15 cellular contexts compared by ENCODE assay signal in genomic region chr21:31988492-31989285, GRCh38.
DNase-seq lines count a peak whose midpoint lies in the region; ATAC-seq and TF ChIP-seq lines count a peak whose summit lies in the region.
"Had no signal": no experiment of that assay in that cellular context is flagged by ENCODE, and none has a peak within 500 bp of the region (broad histone marks: within the 10 kb centered on the region; RNA-seq: fewer than 3 reads in every experiment).

No MANE protein-coding gene starts in this region.

- ATAC-seq in WTC11, result no peak

- POLR2A ChIA-PET in WTC11 (lab: Charles Lee) (interaction anchor here (0.6 kb wide), 1 partner anchor 195 kb away, joined by 3 read pairs; no protein-coding TSS in a partner anchor), HEK293T (lab: Yijun Ruan, JAX) (no interaction called here)

- H3K9ac ChIP-seq in GM23248, result no peak overlapping the region

- H3K27me3 ChIP-seq in GM23248 (replicated peaks; ENCODE audit: insufficient read depth) (no peaks in the 10 kb centered on the region), suprapubic skin (no peaks in the 10 kb centered on the region)

- H3K9me3 Mint-ChIP-seq in WTC11, result no peaks in the 10 kb centered on the region

- WGBS in GM23248 (ENCODE audit: low coverage in 1 of 2, low lambda C conversion rate in 2 of 2, missing lambda C conversion rate in 2 of 2), 2 experiments, result 50 to 63% methylated on average over 4 of the region's 4 CpGs
- WGBS in suprapubic skin, result 77% methylated on average over 4 of the region's 4 CpGs

- H3K4me1 ChIP-seq in GM23248 (ENCODE audit: insufficient read depth) (peaks cover 8% of the 10 kb centered on the region), suprapubic skin (peaks cover 13% of the 10 kb centered on the region)

- in situ Hi-C loops in GM23248 (cut with MboI), result no loop called here

- no peaks in the 10 kb centered on the region for H3K9me3 ChIP-seq in GM23248 (ENCODE audit: low read depth)
- no peaks in the 10 kb centered on the region for H3K9me3 ChIP-seq in suprapubic skin

- H3K79me2 ChIP-seq in GM23248 (ENCODE audit: insufficient read depth), result no peaks in the 10 kb centered on the region

- H3K27ac ChIP-seq in GM23248 (no peak overlapping the region), suprapubic skin (peak overlapping the region; percentile 71)
- H3K27ac ChIP-seq: SK-N-MC had no signal

- TF ChIP-seq POLR2A in suprapubic skin (IDR thresholded peaks at IDR 0.05), result no peak

- H3K27ac Mint-ChIP-seq in WTC11, result no peak overlapping the region

- no peaks in the 10 kb centered on the region for H3K27me3 Mint-ChIP-seq in WTC11 (ENCODE audit: low read depth)

- no peaks in the 10 kb centered on the region for H3K9me2 ChIP-seq in GM23248 (ENCODE audit: insufficient read depth)

- CTCF ChIA-PET in WTC11 (lab: Charles Lee), result interaction anchor here (0.6 to 1.3 kb wide), 3 partner anchors 108 to 221 kb away, joined by 3 to 4 read pairs (median 4); no protein-coding TSS in a partner anchor
- CTCF ChIA-PET in HEK293T (lab: Yijun Ruan, JAX), result no interaction called here

- H3K4me3 ChIP-seq in GM23248 (no peak overlapping the region), suprapubic skin (no peak overlapping the region)
- H3K4me3 ChIP-seq: SK-N-MC had no signal

- no peak for TF ChIP-seq CTCF in WTC11 (IDR thresholded peaks at IDR 0.05)
- TF ChIP-seq CTCF in suprapubic skin (IDR thresholded peaks at IDR 0.05), result no peak

- no peaks in the 10 kb centered on the region for H4K20me1 ChIP-seq in GM23248 (ENCODE audit: insufficient read depth)

- no peak overlapping the region for H2AFZ ChIP-seq in GM23248

- no peak for TF ChIP-seq EP300 in suprapubic skin (IDR thresholded peaks at IDR 0.05)

- H3K36me3 ChIP-seq in GM23248 (ENCODE audit: low read depth), result no peaks in the 10 kb centered on the region
- H3K36me3 ChIP-seq in suprapubic skin, result peaks cover 5% of the 10 kb centered on the region

- H3K4me3 Mint-ChIP-seq in WTC11, result no peak overlapping the region

- no peaks in the 10 kb centered on the region for H3K36me3 Mint-ChIP-seq in WTC11

- peaks cover 8% of the 10 kb centered on the region for H3K4me1 Mint-ChIP-seq in WTC11

- DNase-seq in GM23248, result peak; percentile 73
- DNase-seq in WTC11 (ENCODE audit: low spot score), result no peak
- DNase-seq in kidney tubule cell (ENCODE audit: low spot score), result peak; percentile 2
- no peak for DNase-seq in suprapubic skin (ENCODE audit: low spot score in 2 of 2)
- DNase-seq in anterior cingulate cortex (lab: John Stamatoyannopoulos, UW), result no peak
- no peak for DNase-seq in HEK293T (ENCODE audit: extremely low spot score)
- DNase-seq in ecto neural progenitor cell (ENCODE audit: low spot score), result no peak
- DNase-seq: C1 segment of cervical spinal cord, DMS 273 treated with DMSO at 0.1 percent for 48 hours, HCEC 1CT, NCI-H1092 treated with DMSO at 0.1 percent for 48 hours, NCI-H1694 treated with DMSO at 0.1 percent for 48 hours, NCI-H345, NCI-H69 had no signal

- no peaks in the 10 kb centered on the region for H3F3A ChIP-seq in GM23248 (ENCODE audit: insufficient read depth)

- H3K4me2 ChIP-seq in GM23248 (ENCODE audit: unreplicated experiment), result no peak overlapping the region

TF ChIP-seq in WTC11, 78 proteins besides CTCF, POLR2A, EP300 and RAD21:
- TF ChIP-seq ZBTB21 (CRISPR knock-in tag; IDR thresholded peaks at IDR 0.05; ENCODE audit: borderline replicate concordance) (no peak), MLX (CRISPR knock-in tag; IDR thresholded peaks at IDR 0.05) (no peak), SOX15 (CRISPR knock-in tag; IDR thresholded peaks at IDR 0.05) (no peak), ZNF512 (CRISPR knock-in tag; IDR thresholded peaks at IDR 0.05; ENCODE audit: borderline replicate concordance) (peak; percentile 58; the same call in 1 of the 2 replicates)

TF ChIP-seq in HEK293T, 16 proteins besides CTCF, POLR2A, EP300 and RAD21:
- TF ChIP-seq FOXA1 (IDR thresholded peaks at IDR 0.05), result no peak
- TF ChIP-seq SUZ12 (IDR thresholded peaks at IDR 0.05), result no peak
- TF ChIP-seq LEF1 (IDR thresholded peaks at IDR 0.05; ENCODE audit: borderline replicate concordance), result no peak
- no peak for TF ChIP-seq ELF4 (IDR thresholded peaks at IDR 0.05)
- TF ChIP-seq PKNOX1 (IDR thresholded peaks at IDR 0.05), result no peak
- no peak for TF ChIP-seq L3MBTL2 (conservative IDR thresholded peaks at IDR 0.05)
- TF ChIP-seq FOXM1 (IDR thresholded peaks at IDR 0.05; ENCODE audit: borderline replicate concordance), result no peak
- no peak for TF ChIP-seq TARDBP (IDR thresholded peaks at IDR 0.05)
- TF ChIP-seq ZNF384 (IDR thresholded peaks at IDR 0.05), result no peak
- TF ChIP-seq SP1 (IDR thresholded peaks at IDR 0.05), result no peak
- no peak for TF ChIP-seq HDGF (IDR thresholded peaks at IDR 0.05; ENCODE audit: borderline replicate concordance)
- TF ChIP-seq NFRKB (IDR thresholded peaks at IDR 0.05), result no peak
- TF ChIP-seq FOXK2 (IDR thresholded peaks at IDR 0.05), result no peak
- no peak for TF ChIP-seq BHLHE40 (IDR thresholded peaks at IDR 0.05; ENCODE audit: borderline replicate concordance)
- TF ChIP-seq ARNT (IDR thresholded peaks at IDR 0.05), result no peak
- TF ChIP-seq CTBP1 (IDR thresholded peaks at IDR 0.05; ENCODE audit: borderline replicate concordance), result no peak

Comparison
In these comparisons a context has a peak if more than half of its experiments do, and no peak if none do; other contexts are left out.
1. DNase-seq: peak in GM23248 (single experiment) and kidney tubule cell (single experiment); none in WTC11 (single experiment), suprapubic skin (0 of 2), anterior cingulate cortex (0 of 58), HEK293T (single experiment) and ecto neural progenitor cell (single experiment).